ENCODE assay signal across 31 cellular contexts in genomic region chr10:48944171-48944570, GRCh38. TPM values are rescaled to one million over a fixed set of nuclear protein-coding genes. Genes with fewer than 3 reads are reported as not detected.
"Had no signal": no experiment of that assay in that cellular context is flagged by ENCODE, and none has a peak within 500 bp of the region (broad histone marks: within the 10 kb centered on the region; RNA-seq: fewer than 3 reads in every experiment).

No MANE protein-coding gene starts in this region.

- DNase-seq: activated CD4-positive, alpha-beta T cell treated with anti-CD3 and anti-CD28 coated beads, Interleukin-2, amount 10 ng/mL, durations not matched to agents 24 days and 14 days; activated CD4-positive, alpha-beta T cell treated with anti-CD3 and anti-CD28 coated beads, Interleukin-2, amount 50 U/mL, for 48 hours; activated CD8-positive, alpha-beta T cell treated with anti-CD3 and anti-CD28 coated beads, Interleukin-2, amount 10 ng/mL, durations not matched to agents 7 days and 5 days; activated gamma-delta T cell treated with Interleukin-2 at 50 U/mL for 16 hours; activated naive CD4-positive, alpha-beta T cell treated with anti-CD3 and anti-CD28 coated beads for 36 hours; activated T-cell treated with anti-CD3 and anti-CD28 coated beads, Interleukin-2, amount 50 U/mL, for 4 hours; caudate nucleus; Kasumi-1; KBM-7; MG63; NCI-H1048; NCI-H1105 treated with DMSO at 0.1 percent for 48 hours; NCI-H1436; NCI-H1694; NCI-H1930; NCI-H2081 treated with DMSO at 0.1 percent for 48 hours; NCI-H226; NCI-H524 treated with DMSO at 0.1 percent for 48 hours; RPMI8226; SIG-M5 had no signal

- H3K36me3 Mint-ChIP-seq: activated naive CD4-positive, alpha-beta T cell treated with anti-CD3 and anti-CD28 coated beads, Interleukin-2, amount 50 U/mL, for 72 hours; brain had no signal

- H3K4me1 Mint-ChIP-seq: activated CD4-positive, alpha-beta T cell treated with anti-CD3 and anti-CD28 coated beads, Interleukin-2, amount 10 ng/mL, durations not matched to agents 24 days and 14 days had no signal

- H3K9me3 Mint-ChIP-seq: activated CD4-positive, alpha-beta T cell treated with anti-CD3 and anti-CD28 coated beads, Interleukin-2, amount 10 ng/mL, durations not matched to agents 24 days and 14 days; activated naive CD4-positive, alpha-beta T cell treated with anti-CD3 and anti-CD28 coated beads for 36 hours; activated naive CD4-positive, alpha-beta T cell treated with anti-CD3 and anti-CD28 coated beads, Interleukin-2, amount 50 U/mL, for 72 hours; activated T-cell treated with anti-CD3 and anti-CD28 coated beads, Interleukin-2, amount 50 U/mL, for 4 hours; activated T-helper 1 cell treated with anti-CD3 and anti-CD28 coated beads, Interleukin-12 subunit alpha, Interleukin-12 subunit beta, Interleukin-2, Interleukin-4 antibody, amounts not matched to agents 30 ng/mL and 10 ng/mL and 1 ng/mL, durations not matched to agents 14 hours and 24 hours and 36 hours; brain; T-helper 1 cell treated with Interleukin-12 subunit alpha and Interleukin-12 subunit beta and Interleukin-4 antibody, amounts not matched to agents 30 μg/mL and 1 μg/mL, for 36 hours; T-helper 2 cell treated with Interferon-gamma antibody and Interleukin-4, amounts not matched to agents 5 μg/mL and 100 μg/mL, for 36 hours had no signal

- ATAC-seq: activated CD8-positive, alpha-beta T cell treated with anti-CD3 and anti-CD28 coated beads, Interleukin-2, amount 10 ng/mL, durations not matched to agents 7 days and 5 days; activated naive CD4-positive, alpha-beta T cell treated with anti-CD3 and anti-CD28 coated beads, Interleukin-2, amount 50 U/mL, for 72 hours; activated T-cell treated with anti-CD3 and anti-CD28 coated beads, Interleukin-2, amount 50 U/mL, for 4 hours; Panc1; Right ventricle myocardium inferior had no signal

- H3K27me3 Mint-ChIP-seq: activated CD4-positive, alpha-beta T cell treated with anti-CD3 and anti-CD28 coated beads, Interleukin-2, amount 10 ng/mL, durations not matched to agents 24 days and 14 days; brain had no signal

- H3K27ac Mint-ChIP-seq: activated CD4-positive, alpha-beta T cell treated with anti-CD3 and anti-CD28 coated beads, Interleukin-2, amount 10 ng/mL, durations not matched to agents 24 days and 14 days; activated CD8-positive, alpha-beta T cell treated with anti-CD3 and anti-CD28 coated beads, Interleukin-2, amount 10 ng/mL, durations not matched to agents 7 days and 5 days; activated naive CD4-positive, alpha-beta T cell treated with anti-CD3 and anti-CD28 coated beads for 36 hours; activated naive CD4-positive, alpha-beta T cell treated with anti-CD3 and anti-CD28 coated beads, Interleukin-2, amount 50 U/mL, for 72 hours; activated T-helper 1 cell treated with anti-CD3 and anti-CD28 coated beads, Interleukin-12 subunit alpha, Interleukin-12 subunit beta, Interleukin-2, Interleukin-4 antibody, amounts not matched to agents 30 ng/mL and 10 ng/mL and 1 ng/mL, durations not matched to agents 14 hours and 24 hours and 36 hours; brain; T-helper 1 cell treated with Interleukin-12 subunit alpha and Interleukin-12 subunit beta and Interleukin-4 antibody, amounts not matched to agents 30 μg/mL and 1 μg/mL, for 36 hours; T-helper 2 cell treated with Interferon-gamma antibody and Interleukin-4, amounts not matched to agents 5 μg/mL and 100 μg/mL, for 36 hours had no signal

- H3K4me3 Mint-ChIP-seq: activated CD4-positive, alpha-beta T cell treated with anti-CD3 and anti-CD28 coated beads, Interleukin-2, amount 10 ng/mL, durations not matched to agents 24 days and 14 days; activated CD8-positive, alpha-beta T cell treated with anti-CD3 and anti-CD28 coated beads, Interleukin-2, amount 10 ng/mL, durations not matched to agents 7 days and 5 days; activated naive CD4-positive, alpha-beta T cell treated with anti-CD3 and anti-CD28 coated beads for 36 hours; activated T-cell treated with anti-CD3 and anti-CD28 coated beads, Interleukin-2, amount 50 U/mL, for 4 hours; activated T-helper 1 cell treated with anti-CD3 and anti-CD28 coated beads, Interleukin-12 subunit alpha, Interleukin-12 subunit beta, Interleukin-2, Interleukin-4 antibody, amounts not matched to agents 30 ng/mL and 10 ng/mL and 1 ng/mL, durations not matched to agents 14 hours and 24 hours and 36 hours; brain; T-helper 1 cell treated with Interleukin-12 subunit alpha and Interleukin-12 subunit beta and Interleukin-4 antibody, amounts not matched to agents 30 μg/mL and 1 μg/mL, for 36 hours; T-helper 2 cell treated with Interferon-gamma antibody and Interleukin-4, amounts not matched to agents 5 μg/mL and 100 μg/mL, for 36 hours had no signal

RNA-seq across cellular contexts. Expression of gene LRRC18, which starts 4.5 kb away (rescaled TPM):
- total RNA-seq: activated CD4-positive, alpha-beta T cell treated with anti-CD3 and anti-CD28 coated beads, Interleukin-2, amount 10 ng/mL, durations not matched to agents 24 days and 14 days; activated naive CD4-positive, alpha-beta T cell treated with anti-CD3 and anti-CD28 coated beads for 36 hours; activated naive CD4-positive, alpha-beta T cell treated with anti-CD3 and anti-CD28 coated beads, Interleukin-2, amount 50 U/mL, for 72 hours; activated T-cell treated with anti-CD3 and anti-CD28 coated beads, Interleukin-2, amount 50 U/mL, for 4 hours; activated T-helper 1 cell treated with anti-CD3 and anti-CD28 coated beads, Interleukin-12 subunit alpha, Interleukin-12 subunit beta, Interleukin-2, Interleukin-4 antibody, amounts not matched to agents 30 ng/mL and 10 ng/mL and 1 ng/mL, durations not matched to agents 14 hours and 24 hours and 36 hours; adrenal gland; bronchial epithelial cell; NCI-H460; Right ventricle myocardium inferior; SK-MEL-5 had no signal
- polyA plus RNA-seq: adrenal gland had no signal
